Comparison of ENCODE assay signal across 1 cellular context in the genomic region with DNA sequence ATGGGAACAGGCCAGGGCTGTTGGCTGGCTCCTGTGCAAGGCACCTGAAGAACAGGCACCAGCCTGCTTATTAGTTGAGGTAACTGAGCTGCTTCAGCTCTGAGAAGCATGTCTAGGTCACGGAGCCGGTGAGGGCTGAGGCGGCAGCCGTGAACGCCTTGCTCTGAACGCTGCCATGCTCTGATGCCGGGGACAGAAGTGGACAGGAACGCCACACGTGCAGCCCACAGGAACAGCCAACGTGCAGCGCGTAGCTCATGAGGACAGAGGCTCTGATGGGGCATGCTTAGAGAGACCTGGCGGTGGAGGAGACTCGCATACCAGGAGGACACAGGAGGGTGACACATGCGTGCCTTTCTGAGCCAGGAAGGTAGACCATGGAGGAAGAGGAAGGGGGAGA.
A peak's percentile ranks its signal among the peaks of the same experiment; 100 is the strongest.
TF ChIP-seq lines count a peak whose summit lies in the region.

No MANE protein-coding gene starts in this region.

TF ChIP-seq in PFSK-1, 5 proteins besides CTCF, POLR2A, EP300 and RAD21:
- TF ChIP-seq, protein P1, sequence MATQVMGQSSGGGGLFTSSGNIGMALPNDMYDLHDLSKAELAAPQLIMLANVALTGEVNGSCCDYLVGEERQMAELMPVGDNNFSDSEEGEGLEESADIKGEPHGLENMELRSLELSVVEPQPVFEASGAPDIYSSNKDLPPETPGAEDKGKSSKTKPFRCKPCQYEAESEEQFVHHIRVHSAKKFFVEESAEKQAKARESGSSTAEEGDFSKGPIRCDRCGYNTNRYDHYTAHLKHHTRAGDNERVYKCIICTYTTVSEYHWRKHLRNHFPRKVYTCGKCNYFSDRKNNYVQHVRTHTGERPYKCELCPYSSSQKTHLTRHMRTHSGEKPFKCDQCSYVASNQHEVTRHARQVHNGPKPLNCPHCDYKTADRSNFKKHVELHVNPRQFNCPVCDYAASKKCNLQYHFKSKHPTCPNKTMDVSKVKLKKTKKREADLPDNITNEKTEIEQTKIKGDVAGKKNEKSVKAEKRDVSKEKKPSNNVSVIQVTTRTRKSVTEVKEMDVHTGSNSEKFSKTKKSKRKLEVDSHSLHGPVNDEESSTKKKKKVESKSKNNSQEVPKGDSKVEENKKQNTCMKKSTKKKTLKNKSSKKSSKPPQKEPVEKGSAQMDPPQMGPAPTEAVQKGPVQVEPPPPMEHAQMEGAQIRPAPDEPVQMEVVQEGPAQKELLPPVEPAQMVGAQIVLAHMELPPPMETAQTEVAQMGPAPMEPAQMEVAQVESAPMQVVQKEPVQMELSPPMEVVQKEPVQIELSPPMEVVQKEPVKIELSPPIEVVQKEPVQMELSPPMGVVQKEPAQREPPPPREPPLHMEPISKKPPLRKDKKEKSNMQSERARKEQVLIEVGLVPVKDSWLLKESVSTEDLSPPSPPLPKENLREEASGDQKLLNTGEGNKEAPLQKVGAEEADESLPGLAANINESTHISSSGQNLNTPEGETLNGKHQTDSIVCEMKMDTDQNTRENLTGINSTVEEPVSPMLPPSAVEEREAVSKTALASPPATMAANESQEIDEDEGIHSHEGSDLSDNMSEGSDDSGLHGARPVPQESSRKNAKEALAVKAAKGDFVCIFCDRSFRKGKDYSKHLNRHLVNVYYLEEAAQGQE (IDR thresholded peaks at IDR 0.05; ENCODE audit: insufficient read depth in 1 of 2, low read depth in 2 of 2, low read length in 2 of 2) = no peak
- no peak for TF ChIP-seq TAF1 (IDR thresholded peaks at IDR 0.05; ENCODE audit: borderline replicate concordance, insufficient read depth, low read length)
- TF ChIP-seq POLR2AphosphoS5 (IDR thresholded peaks at IDR 0.05; ENCODE audit: low read depth, low read length) = peak; percentile 12; the same call in 1 of the 2 replicates
- TF ChIP-seq FOXP2 (optimal IDR thresholded peaks at IDR 0.05; ENCODE audit: borderline replicate concordance, extremely low read depth, extremely low read length, insufficient read depth) = no peak
- TF ChIP-seq SIN3A (IDR thresholded peaks at IDR 0.05; ENCODE audit: borderline replicate concordance, insufficient read depth, low read length) = no peak
